In genomic region chr11:66114957-66115356, GRCh38 we compare ENCODE assay signal across 8 cellular contexts. TPM values are rescaled to one million over a fixed set of nuclear protein-coding genes. Genes with fewer than 3 reads are reported as not detected.
A peak's percentile ranks its signal among the peaks of the same experiment; 100 is the strongest.
DNase-seq lines count a peak whose midpoint lies in the region; ATAC-seq, FAIRE-seq and TF ChIP-seq lines count a peak whose summit lies in the region.
"Not testable (repeated sequence)": the region's sequence is repeated elsewhere in the genome, so short reads cannot be mapped to it uniquely, and the experiment has no call there.

No MANE protein-coding gene starts in this region.

- not testable (repeated sequence) for H2AFZ ChIP-seq in SK-N-SH (ENCODE audit: low read depth); HepG2 (ENCODE audit: low read length)

- intact Hi-C loops in HepG2 (cut with micrococcal nuclease; ENCODE audit: unreplicated experiment): loop anchor here (5.0 kb wide), 1 partner anchor 43 kb away; the partner anchor contains the start of gene PACS1

- BruUV-seq in HepG2 (replicated peaks; lab: Mats Ljungman, UMichigan): not testable (repeated sequence)

- not testable (repeated sequence) for H3K27me3 Mint-ChIP-seq in IgD-negative memory B cell; activated CD8-positive, alpha-beta T cell treated with anti-CD3 and anti-CD28 coated beads, Interleukin-2, amount 10 ng/mL, durations not matched to agents 7 days and 5 days (ENCODE audit: low read depth); activated naive CD8-positive, alpha-beta T cell treated with anti-CD3 and anti-CD28 coated beads for 36 hours; nephron progenitor cell (ENCODE audit: low read depth, poor library complexity); stimulated activated naive CD8-positive, alpha-beta T cell treated with anti-CD3 and anti-CD28 coated beads, Interleukin-15, amount 100 ng/mL, for 72 hours

- not testable (repeated sequence) for H3K9me3 ChIP-seq in BLaER1 treated with 17β-estradiol and CSF1 and Interleukin-3, amounts not matched to agents 10 nM and 100 nM (replicated peaks in 1 of 11); SK-N-SH; HepG2 (ENCODE audit: low read length)

- FAIRE-seq in HepG2 (lab: Jason Lieb, UNC): not testable (repeated sequence)

- peak overlapping the region; percentile 42 to 84 (median 77) for H3K4me2 ChIP-seq in BLaER1 treated with 17β-estradiol and CSF1 and Interleukin-3, amounts not matched to agents 10 nM and 100 nM
- H3K4me2 ChIP-seq in SK-N-SH (peak overlapping the region; percentile 32; the same call in 1 of the 2 replicates), HepG2 (ENCODE audit: low read depth, low read length) (peak overlapping the region; percentile 72)

- H3K27ac Mint-ChIP-seq in IgD-negative memory B cell: peak overlapping the region; percentile 46 to 92 (median 72)
- H3K27ac Mint-ChIP-seq in activated CD8-positive, alpha-beta T cell treated with anti-CD3 and anti-CD28 coated beads, Interleukin-2, amount 10 ng/mL, durations not matched to agents 7 days and 5 days: peak overlapping the region; percentile 91
- peak overlapping the region; percentile 91 for H3K27ac Mint-ChIP-seq in activated naive CD8-positive, alpha-beta T cell treated with anti-CD3 and anti-CD28 coated beads for 36 hours
- H3K27ac Mint-ChIP-seq in nephron progenitor cell: peak overlapping the region; percentile 22
- H3K27ac Mint-ChIP-seq in stimulated activated naive CD8-positive, alpha-beta T cell treated with anti-CD3 and anti-CD28 coated beads, Interleukin-15, amount 100 ng/mL, for 72 hours: peak overlapping the region in 1 of 2 donors; percentile 66

- TF ChIP-seq CTCF in SK-N-SH (IDR thresholded peaks at IDR 0.05); HepG2 (CRISPR knock-in tag; IDR thresholded peaks at IDR 0.05); nephron progenitor cell (IDR thresholded peaks at IDR 0.05): not testable (repeated sequence)

- peaks cover 73% of the 10 kb centered on the region for H3K79me2 ChIP-seq in SK-N-SH (ENCODE audit: insufficient read depth)
- not testable (repeated sequence) for H3K79me2 ChIP-seq in HepG2 (ENCODE audit: insufficient read depth, low read length)

- POLR2A ChIA-PET in SK-N-SH (lab: Yijun Ruan, JAX): not testable (repeated sequence)
- POLR2A ChIA-PET in activated CD8-positive, alpha-beta T cell treated with anti-CD3 and anti-CD28 coated beads, Interleukin-2, amount 10 ng/mL, durations not matched to agents 7 days and 5 days (lab: Charles Lee): interaction anchor here (0.6 to 1.8 kb wide), 8 partner anchors 10 to 62 kb away, joined by 3 to 10 read pairs (median 6); partner anchors contain the start of gene SF3B2
- POLR2A ChIA-PET in HepG2 (lab: Yijun Ruan, JAX): interaction anchor here (0.7 to 1.8 kb wide), 3 partner anchors 14 to 44 kb away, joined by 3 to 4 read pairs (median 3); no protein-coding TSS in a partner anchor

- peaks cover 55 to 77% (median 70%) of the 10 kb centered on the region in 10 experiments for H3K4me1 ChIP-seq in BLaER1 treated with 17β-estradiol and CSF1 and Interleukin-3, amounts not matched to agents 10 nM and 100 nM
- H3K4me1 ChIP-seq in SK-N-SH (ENCODE audit: control insufficient read depth in 1 of 2, insufficient read depth in 2 of 2, low read depth in 1 of 2, low read length in 1 of 2) (peaks cover 46 to 77% of the 10 kb centered on the region in 2 experiments), HepG2 (ENCODE audit: insufficient read depth, low read length) (peaks cover 82% of the 10 kb centered on the region)

- H3K9ac ChIP-seq in BLaER1 treated with 17β-estradiol and CSF1 and Interleukin-3, amounts not matched to agents 10 nM and 100 nM: peak overlapping the region in 4 of 11 experiments; percentile 14 to 48 (median 34); a peak in 5 of 22 replicates
- H3K9ac ChIP-seq in SK-N-SH: not testable (repeated sequence)
- peak overlapping the region; percentile 37; the same call in 1 of the 2 replicates for H3K9ac ChIP-seq in HepG2 (ENCODE audit: insufficient read depth, low read depth, low read length)

- H4K20me1 ChIP-seq in BLaER1 treated with 17β-estradiol and CSF1 and Interleukin-3, amounts not matched to agents 10 nM and 100 nM: peaks cover 12 to 100% (median 43%) of the 10 kb centered on the region in 11 experiments; a peak in 17 of 22 replicates
- not testable (repeated sequence) for H4K20me1 ChIP-seq in SK-N-SH (ENCODE audit: insufficient read depth); HepG2 (ENCODE audit: insufficient read depth, low read length)

- H3K4me3 Mint-ChIP-seq in IgD-negative memory B cell: peak overlapping the region; percentile 62 to 94 (median 75)
- H3K4me3 Mint-ChIP-seq in activated CD8-positive, alpha-beta T cell treated with anti-CD3 and anti-CD28 coated beads, Interleukin-2, amount 10 ng/mL, durations not matched to agents 7 days and 5 days: peak overlapping the region; percentile 69
- H3K4me3 Mint-ChIP-seq in activated naive CD8-positive, alpha-beta T cell treated with anti-CD3 and anti-CD28 coated beads for 36 hours: peak overlapping the region; percentile 69
- not testable (repeated sequence) for H3K4me3 Mint-ChIP-seq in nephron progenitor cell
- H3K4me3 Mint-ChIP-seq in stimulated activated naive CD8-positive, alpha-beta T cell treated with anti-CD3 and anti-CD28 coated beads, Interleukin-15, amount 100 ng/mL, for 72 hours: peak overlapping the region; percentile 80 to 86

- H3K9me3 Mint-ChIP-seq in IgD-negative memory B cell; activated CD8-positive, alpha-beta T cell treated with anti-CD3 and anti-CD28 coated beads, Interleukin-2, amount 10 ng/mL, durations not matched to agents 7 days and 5 days (ENCODE audit: insufficient read depth); activated naive CD8-positive, alpha-beta T cell treated with anti-CD3 and anti-CD28 coated beads for 36 hours; nephron progenitor cell; stimulated activated naive CD8-positive, alpha-beta T cell treated with anti-CD3 and anti-CD28 coated beads, Interleukin-15, amount 100 ng/mL, for 72 hours: not testable (repeated sequence)

- H3K4me1 Mint-ChIP-seq in IgD-negative memory B cell (peaks cover 63 to 74% (median 67%) of the 10 kb centered on the region in 3 donors), nephron progenitor cell (peaks cover 40% of the 10 kb centered on the region)
- H3K4me1 Mint-ChIP-seq in activated CD8-positive, alpha-beta T cell treated with anti-CD3 and anti-CD28 coated beads, Interleukin-2, amount 10 ng/mL, durations not matched to agents 7 days and 5 days (ENCODE audit: low read depth): peaks cover 86% of the 10 kb centered on the region
- peaks cover 86% of the 10 kb centered on the region for H3K4me1 Mint-ChIP-seq in activated naive CD8-positive, alpha-beta T cell treated with anti-CD3 and anti-CD28 coated beads for 36 hours
- peaks cover 93% of the 10 kb centered on the region for H3K4me1 Mint-ChIP-seq in stimulated activated naive CD8-positive, alpha-beta T cell treated with anti-CD3 and anti-CD28 coated beads, Interleukin-15, amount 100 ng/mL, for 72 hours

- not testable (repeated sequence) for H3K27me3 ChIP-seq in BLaER1 treated with 17β-estradiol and CSF1 and Interleukin-3, amounts not matched to agents 10 nM and 100 nM; SK-N-SH (ENCODE audit: insufficient read depth); HepG2 (ENCODE audit: control insufficient read depth in 1 of 2, insufficient read depth in 2 of 2, low read length in 2 of 2)

- DNase-seq in SK-N-SH; activated CD8-positive, alpha-beta T cell treated with anti-CD3 and anti-CD28 coated beads, Interleukin-2, amount 10 ng/mL, durations not matched to agents 7 days and 5 days; activated naive CD8-positive, alpha-beta T cell treated with anti-CD3 and anti-CD28 coated beads for 36 hours; HepG2 (ENCODE audit: low spot score); nephron progenitor cell; stimulated activated naive CD8-positive, alpha-beta T cell treated with anti-CD3 and anti-CD28 coated beads, Interleukin-15, amount 100 ng/mL, for 72 hours: not testable (repeated sequence)

- CTCF ChIA-PET in SK-N-SH (lab: Yijun Ruan, JAX): interaction anchor here (0.6 kb wide), 1 partner anchor 25 kb away, joined by 3 read pairs; no protein-coding TSS in a partner anchor
- CTCF ChIA-PET in activated CD8-positive, alpha-beta T cell treated with anti-CD3 and anti-CD28 coated beads, Interleukin-2, amount 10 ng/mL, durations not matched to agents 7 days and 5 days (lab: Charles Lee): interaction anchor here (1.0 to 7.5 kb wide), 10 partner anchors 9 to 197 kb away, joined by 3 to 116 read pairs (median 12); partner anchors contain the start of gene PACS1
- CTCF ChIA-PET in HepG2 (lab: Yijun Ruan, JAX; ENCODE audit: low intra/inter-chr PET ratio, low total read pairs): not testable (repeated sequence)

- not testable (repeated sequence) for TF ChIP-seq RAD21 in SK-N-SH (IDR thresholded peaks at IDR 0.05; ENCODE audit: low read length); HepG2 (CRISPR knock-in tag; IDR thresholded peaks at IDR 0.05)

- whole genome bisulfite sequencing in SK-N-SH (ENCODE audit: low lambda C conversion rate): 92% methylated on average over 3 of the region's 3 CpGs
- WGBS in HepG2 (ENCODE audit: low lambda C conversion rate): 61% methylated on average over 3 of the region's 3 CpGs

- not testable (repeated sequence) for H3K36me3 ChIP-seq in BLaER1 treated with 17β-estradiol and CSF1 and Interleukin-3, amounts not matched to agents 10 nM and 100 nM; SK-N-SH (replicated peaks in 1 of 2; ENCODE audit: control insufficient read depth in 1 of 2, insufficient read depth in 2 of 2, low read length in 1 of 2); HepG2 (replicated peaks in 1 of 2; ENCODE audit: control insufficient read depth in 1 of 2, insufficient read depth in 2 of 2, low read length in 2 of 2)

- not testable (repeated sequence) for TF ChIP-seq EP300 in SK-N-SH (IDR thresholded peaks at IDR 0.05; ENCODE audit: borderline replicate concordance in 1 of 2, low read depth in 1 of 2, low read length in 1 of 2); HepG2 (IDR thresholded peaks at IDR 0.05; ENCODE audit: low read depth in 2 of 2, low read length in 2 of 2); HepG2 (CRISPR knock-in tag; IDR thresholded peaks at IDR 0.05; ENCODE audit: borderline replicate concordance)

- not testable (repeated sequence) for H3K9me2 ChIP-seq in SK-N-SH

- H3K27ac ChIP-seq in BLaER1 treated with 17β-estradiol and CSF1 and Interleukin-3, amounts not matched to agents 10 nM and 100 nM: not testable (repeated sequence)
- peak overlapping the region; percentile 67 to 98 for H3K27ac ChIP-seq in SK-N-SH (ENCODE audit: low read depth in 2 of 2, low read length in 1 of 2)
- peak overlapping the region; percentile 64 for H3K27ac ChIP-seq in HepG2 (ENCODE audit: extremely low read length, insufficient read depth, low read length)

- 0 out of 20 replicates have a peak overlapping the region, but pooled peaks of 1 of the 10 experiments have one; percentile 3 for H3K4me3 ChIP-seq in BLaER1 treated with 17β-estradiol and CSF1 and Interleukin-3, amounts not matched to agents 10 nM and 100 nM
- not testable (repeated sequence) for H3K4me3 ChIP-seq in SK-N-SH (ENCODE audit: low read depth in 2 of 2, low read length in 1 of 2); HepG2 (replicated peaks in 1 of 3; ENCODE audit: insufficient read depth in 1 of 3, low read depth in 2 of 3, low read length in 3 of 3)

- in situ Hi-C loops in HepG2 (cut with HindIII; ENCODE audit: extremely low pct_ligation_motif_present, low pct_unique_long_range_greater_than_20kb): not testable (repeated sequence)

- ATAC-seq in activated CD8-positive, alpha-beta T cell treated with anti-CD3 and anti-CD28 coated beads, Interleukin-2, amount 10 ng/mL, durations not matched to agents 7 days and 5 days; HepG2; stimulated activated naive CD8-positive, alpha-beta T cell treated with anti-CD3 and anti-CD28 coated beads, Interleukin-15, amount 100 ng/mL, for 72 hours: not testable (repeated sequence)

- H3F3A ChIP-seq in SK-N-SH (replicated peaks; ENCODE audit: insufficient read depth): peaks cover 77% of the 10 kb centered on the region

- H3K36me3 Mint-ChIP-seq in IgD-negative memory B cell; activated CD8-positive, alpha-beta T cell treated with anti-CD3 and anti-CD28 coated beads, Interleukin-2, amount 10 ng/mL, durations not matched to agents 7 days and 5 days (ENCODE audit: low read depth); activated naive CD8-positive, alpha-beta T cell treated with anti-CD3 and anti-CD28 coated beads for 36 hours; nephron progenitor cell (ENCODE audit: low read depth): not testable (repeated sequence)

- TF ChIP-seq POLR2A in HepG2 (IDR thresholded peaks at IDR 0.05; ENCODE audit: insufficient read depth in 1 of 2, low read depth in 2 of 2, low read length in 2 of 2): not testable (repeated sequence)

RNA-seq across cellular contexts. Expression of gene PACS1, which starts 44.9 kb away (rescaled TPM):
- polyA plus RNA-seq in IgD-negative memory B cell (72.9 TPM), SK-N-SH (2012; rRNA removed) (24.8 and 37.3 TPM in 2 replicates), HepG2 (2011; rRNA removed) (8.6 and 11.9 TPM in 2 replicates)
- polyA plus RNA-seq in SK-N-SH (2012; cell fraction: cytosol; rRNA removed): 22.0 and 34.4 TPM in 2 replicates
- polyA plus RNA-seq in SK-N-SH (2012; cell fraction: nucleus; rRNA removed): 63.3 and 63.4 TPM in 2 replicates
- 10 to 100 TPM; 84.6 to 91.6 TPM for total RNA-seq in activated CD8-positive, alpha-beta T cell treated with anti-CD3 and anti-CD28 coated beads, Interleukin-2, amount 10 ng/mL, durations not matched to agents 7 days and 5 days
- total RNA-seq in activated naive CD8-positive, alpha-beta T cell treated with anti-CD3 and anti-CD28 coated beads for 36 hours: 10 to 100 TPM; 58.4 to 61.4 TPM
- total RNA-seq in HepG2 (2016; rRNA removed; fragmentation: Illumina TruSeq; extraction: Trizol): 7.6 and 12.2 TPM in 2 replicates
- 4.8 and 5.7 TPM in 2 replicates for total RNA-seq in HepG2 (2016; cell fraction: cytosol; rRNA removed; fragmentation: Illumina TruSeq; extraction: Trizol; ENCODE audit: low read depth)
- total RNA-seq in HepG2 (2016; cell fraction: insoluble cytoplasmic fraction; rRNA removed; fragmentation: Illumina TruSeq; extraction: Trizol): 7.7 and 14.4 TPM in 2 replicates
- 14.5 and 17.0 TPM in 2 replicates for total RNA-seq in HepG2 (2016; cell fraction: membrane; rRNA removed; fragmentation: Illumina TruSeq; extraction: Trizol)
- 14.3 and 14.8 TPM in 2 replicates for total RNA-seq in HepG2 (2016; cell fraction: nucleus; rRNA removed; fragmentation: Illumina TruSeq; extraction: Trizol)
- polyA plus RNA-seq in HepG2 (2011; cell fraction: cytosol; rRNA removed): 6.3 and 6.7 TPM in 2 replicates
- polyA plus RNA-seq in HepG2 (2011; cell fraction: nucleus; rRNA removed): 24.8 and 26.9 TPM in 2 replicates
- 12.5 and 17.3 TPM in 2 replicates for polyA plus RNA-seq in HepG2 (2012)
- 5.2 and 6.3 TPM in 2 replicates for polyA plus RNA-seq in HepG2 (2016; cell fraction: cytosol; fragmentation: Illumina TruSeq; extraction: Trizol; ENCODE audit: low read depth)
- polyA plus RNA-seq in HepG2 (2016; cell fraction: insoluble cytoplasmic fraction; fragmentation: Illumina TruSeq; extraction: Trizol; ENCODE audit: low read depth): 11.8 and 22.2 TPM in 2 replicates
- polyA plus RNA-seq in HepG2 (2016; cell fraction: membrane; fragmentation: Illumina TruSeq; extraction: Trizol; ENCODE audit: low read depth): 17.7 and 23.2 TPM in 2 replicates
- 21.2 and 23.6 TPM in 2 replicates for polyA plus RNA-seq in HepG2 (2016; cell fraction: nucleus; fragmentation: Illumina TruSeq; extraction: Trizol; ENCODE audit: insufficient read depth, low read depth)
- polyA minus RNA-seq in HepG2 (2011; rRNA and poly(A)+ RNA removed; ENCODE audit: low replicate concordance): 28.3 and 63.7 TPM in 2 replicates
- polyA minus RNA-seq in HepG2 (2011; cell fraction: cytosol; rRNA and poly(A)+ RNA removed): 16.9 and 29.5 TPM in 2 replicates
- polyA minus RNA-seq in HepG2 (2011; cell fraction: nucleus; rRNA and poly(A)+ RNA removed): 26.5 and 37.7 TPM in 2 replicates
